In the genomic region with DNA sequence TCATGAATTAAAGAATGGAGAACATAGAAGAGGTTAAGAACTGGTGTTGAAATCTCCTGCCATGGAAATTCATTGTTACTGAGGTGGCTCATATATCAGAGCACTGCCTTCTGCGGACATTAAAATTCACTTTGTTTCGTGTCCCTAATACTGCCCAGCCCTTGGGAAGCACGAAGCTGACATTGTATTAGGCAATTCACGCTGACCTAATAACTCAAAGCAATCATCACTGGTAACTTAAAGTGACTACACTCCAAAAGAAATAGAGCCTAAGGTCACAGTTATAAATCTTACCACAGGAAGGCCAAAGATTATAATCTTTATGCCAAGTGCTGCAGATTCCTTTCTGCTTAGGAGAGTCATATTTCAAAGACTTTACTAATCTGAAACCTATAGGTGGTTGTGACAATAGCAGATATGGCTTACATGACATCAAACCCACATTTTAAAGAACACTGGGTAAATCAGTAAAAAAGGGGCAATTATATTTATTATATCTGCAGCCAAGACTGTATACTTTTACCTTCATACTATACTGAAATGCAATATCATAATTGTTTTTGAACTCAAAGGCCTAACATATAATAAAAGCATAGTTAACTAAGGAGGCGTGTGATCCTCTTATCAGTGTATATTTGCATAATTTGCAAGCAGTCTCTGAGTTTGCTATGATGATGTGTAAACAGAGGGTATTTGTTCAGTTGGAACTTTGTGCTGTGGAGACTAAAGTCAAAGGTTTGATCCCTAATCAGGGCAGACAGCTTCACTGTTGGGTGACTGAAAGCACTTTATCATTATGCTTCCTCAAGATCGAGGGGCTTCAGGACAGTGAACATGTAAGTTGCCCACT, we compare ENCODE assay signal across 13 cellular contexts. TPM values are rescaled to one million over a fixed set of nuclear protein-coding genes. Genes with fewer than 3 reads are reported as not detected.
DNase-seq lines count a peak whose midpoint lies in the region; FAIRE-seq and TF ChIP-seq lines count a peak whose summit lies in the region.
"Had no signal": no experiment of that assay in that cellular context is flagged by ENCODE, and none has a peak within 500 bp of the region (broad histone marks: within the 10 kb centered on the region; RNA-seq: fewer than 3 reads in every experiment).

No MANE protein-coding gene starts in this region.

- H3K4me1 ChIP-seq in HUES48 (ENCODE audit: control insufficient read depth, insufficient read depth, low read length) (peaks cover 24% of the 10 kb centered on the region), muscle layer of duodenum (ENCODE audit: control insufficient read depth in 1 of 2, insufficient read depth in 2 of 2, low read length in 2 of 2) (peaks cover 0 to 4% of the 10 kb centered on the region in 2 donors), thyroid gland (peaks cover 0 to 3% of the 10 kb centered on the region in 2 donors)

- H3K9me3 Mint-ChIP-seq in immature natural killer cell, result no peaks in the 10 kb centered on the region
- H3K9me3 Mint-ChIP-seq: activated T-helper 17 cell treated with anti-CD3 and anti-CD28 coated beads, Interleukin-2, amount 50 U/mL, for 72 hours had no signal

- TF ChIP-seq CTCF in cardiac fibroblast (IDR thresholded peaks at IDR 0.05; ENCODE audit: low read depth, low read length), result no peak
- no peak for TF ChIP-seq CTCF in thyroid gland (IDR thresholded peaks at IDR 0.05)

- no peaks in the 10 kb centered on the region for H3K36me3 Mint-ChIP-seq in immature natural killer cell

- no peak overlapping the region for H3K9ac ChIP-seq in HUES48 (ENCODE audit: low read depth, low read length)
- H3K9ac ChIP-seq: KMS-11 had no signal

- no peak overlapping the region for H3K27ac Mint-ChIP-seq in immature natural killer cell
- H3K27ac Mint-ChIP-seq: activated T-helper 17 cell treated with anti-CD3 and anti-CD28 coated beads, Interleukin-2, amount 50 U/mL, for 72 hours had no signal

- H3K9me3 ChIP-seq in HUES48 (ENCODE audit: control insufficient read depth, insufficient read depth, low read length) (no peaks in the 10 kb centered on the region), muscle layer of duodenum (ENCODE audit: control insufficient read depth in 1 of 2, low read length in 2 of 2) (no peaks in the 10 kb centered on the region), thyroid gland (no peaks in the 10 kb centered on the region)
- H3K9me3 ChIP-seq: SJCRH30 had no signal

- no peak for FAIRE-seq in GM12892 (lab: Jason Lieb, UNC)

- WGBS in thyroid gland, 2 donors, result 58 to 59% methylated on average over 6 of the region's 6 CpGs

- peaks cover 2 to 8% (median 2%) of the 10 kb centered on the region in 3 donors for H3K27me3 Mint-ChIP-seq in immature natural killer cell (ENCODE audit: low read depth in 3 of 3)

- no peaks in the 10 kb centered on the region for H3K4me1 Mint-ChIP-seq in immature natural killer cell
- H3K4me1 Mint-ChIP-seq: activated T-helper 17 cell treated with anti-CD3 and anti-CD28 coated beads, Interleukin-2, amount 50 U/mL, for 72 hours had no signal

- DNase-seq in AG08395 (ENCODE audit: low spot score) (peak; percentile 22), cardiac fibroblast (ENCODE audit: low read depth in 2 of 2) (peak; percentile 10 to 31), NCI-H524 treated with DMSO at 0.1 percent for 48 hours (lab: John Stamatoyannopoulos, UW) (no peak), thyroid gland (no peak), immature natural killer cell (no peak), GM12892 (ENCODE audit: insufficient read length) (no peak)
- DNase-seq: activated CD4-positive, CD25-positive, alpha-beta regulatory T cell treated with anti-CD3 and anti-CD28 coated beads, Interleukin-2, amount 50 U/mL, for 72 hours; stimulated activated CD4-positive, alpha-beta T cell treated with anti-CD3 and anti-CD28 coated beads, Interleukin-4, amount 100 ng/mL, for 4 hours had no signal

- no peak overlapping the region for H3K4me3 ChIP-seq in HUES48 (ENCODE audit: low read depth, low read length)
- H3K4me3 ChIP-seq in cardiac fibroblast (replicated peaks in 1 of 2; ENCODE audit: low read depth in 2 of 2, low read length in 2 of 2), result no peak overlapping the region
- H3K4me3 ChIP-seq in muscle layer of duodenum (ENCODE audit: low read depth in 1 of 2, low read length in 2 of 2), result no peak overlapping the region
- H3K4me3 ChIP-seq in thyroid gland (replicated peaks in 1 of 3), result no peak overlapping the region
- H3K4me3 ChIP-seq: SJCRH30 had no signal

- H3K36me3 ChIP-seq in HUES48 (ENCODE audit: control insufficient read depth, insufficient read depth, low read length) (no peaks in the 10 kb centered on the region), muscle layer of duodenum (ENCODE audit: control insufficient read depth in 1 of 2, insufficient read depth in 2 of 2, low read length in 2 of 2) (no peaks in the 10 kb centered on the region), thyroid gland (no peaks in the 10 kb centered on the region)
- H3K36me3 ChIP-seq: SJCRH30 had no signal

- TF ChIP-seq POLR2A in thyroid gland (IDR thresholded peaks at IDR 0.05), result no peak
- TF ChIP-seq POLR2A in GM12892 (IDR thresholded peaks at IDR 0.05; ENCODE audit: low read depth, low read length), result no peak

- no peak overlapping the region for H3K4me3 Mint-ChIP-seq in immature natural killer cell
- H3K4me3 Mint-ChIP-seq: activated T-helper 17 cell treated with anti-CD3 and anti-CD28 coated beads, Interleukin-2, amount 50 U/mL, for 72 hours had no signal

- intact Hi-C loops in thyroid gland (cut with DNase I), result loop anchor here (2.0 to 10.0 kb wide), 2 partner anchors 218 to 546 kb away; no protein-coding TSS in a partner anchor

- no peaks in the 10 kb centered on the region for H3K27me3 ChIP-seq in HUES48 (ENCODE audit: control insufficient read depth, insufficient read depth, low read length)
- H3K27me3 ChIP-seq in muscle layer of duodenum (ENCODE audit: low read depth, low read length), result no peaks in the 10 kb centered on the region
- no peaks in the 10 kb centered on the region for H3K27me3 ChIP-seq in thyroid gland
- H3K27me3 ChIP-seq: SJCRH30 had no signal

- H3K27ac ChIP-seq in HUES48 (ENCODE audit: low read depth, low read length) (peak overlapping the region; percentile 36), muscle layer of duodenum (ENCODE audit: low read length) (peak overlapping the region; percentile 20), thyroid gland (no peak overlapping the region)
- H3K27ac ChIP-seq: KMS-11, SJCRH30 had no signal

RNA-seq across cellular contexts. Expression of a gene that starts 51.9 kb away (rescaled TPM):
- total RNA-seq in thyroid gland, result 100 to 1,000 TPM; 142 to 215 (median 176) TPM
- 100 to 1,000 TPM; 174 to 318 (median 246) TPM for polyA plus RNA-seq in immature natural killer cell
- 96.0 TPM for polyA plus RNA-seq in GM12892 (2012; ENCODE audit: missing spikeins)

Comparison
In these comparisons a context has a peak if more than half of its experiments do, and no peak if none do; other contexts are left out.
1. DNase-seq: peak in AG08395 (single experiment) and cardiac fibroblast (2 of 2); none in NCI-H524 treated with DMSO at 0.1 percent for 48 hours (single experiment), thyroid gland (0 of 2), immature natural killer cell (0 of 3) and GM12892 (single experiment).
2. H3K27ac ChIP-seq: peak in HUES48 (single experiment) and muscle layer of duodenum (single experiment); none in thyroid gland (0 of 3).